ENCODE assay signal across 8 cellular contexts in genomic region chr16:19502395-19503131, GRCh38. TPM values are rescaled to one million over a fixed set of nuclear protein-coding genes. Genes with fewer than 3 reads are reported as not detected.
DNase-seq lines count a peak whose midpoint lies in the region; ATAC-seq and TF ChIP-seq lines count a peak whose summit lies in the region.

No MANE protein-coding gene starts in this region.

- H3K36me3 Mint-ChIP-seq in activated CD4-positive, alpha-beta memory T cell treated with anti-CD3 and anti-CD28 coated beads, Interleukin-2, amount 10 ng/mL, durations not matched to agents 7 days and 5 days (ENCODE audit: low read depth), result peaks cover 65% of the 10 kb centered on the region
- peaks cover 57% of the 10 kb centered on the region for H3K36me3 Mint-ChIP-seq in effector memory CD8-positive, alpha-beta T cell (ENCODE audit: insufficient read depth)
- H3K36me3 Mint-ChIP-seq in stimulated activated effector memory CD8-positive, alpha-beta T cell treated with anti-CD3 and anti-CD28 coated beads, Interleukin-12 subunit alpha, Interleukin-12 subunit beta, amount 100 ng/mL, for 72 hours, result peaks cover 86% of the 10 kb centered on the region

- no peaks in the 10 kb centered on the region for H3K27me3 Mint-ChIP-seq in activated CD4-positive, alpha-beta memory T cell treated with anti-CD3 and anti-CD28 coated beads, Interleukin-2, amount 10 ng/mL, durations not matched to agents 7 days and 5 days
- H3K27me3 Mint-ChIP-seq in effector memory CD8-positive, alpha-beta T cell, result no peaks in the 10 kb centered on the region

- no peaks in the 10 kb centered on the region for H3K4me1 ChIP-seq in mucosa of descending colon (ENCODE audit: low read depth)

- no peak overlapping the region for H3K4me3 ChIP-seq in mucosa of descending colon

- H3K9me3 ChIP-seq in mucosa of descending colon, result no peaks in the 10 kb centered on the region

- no peak overlapping the region for H3K4me3 Mint-ChIP-seq in activated CD4-positive, alpha-beta memory T cell treated with anti-CD3 and anti-CD28 coated beads, Interleukin-2, amount 10 ng/mL, durations not matched to agents 7 days and 5 days
- H3K4me3 Mint-ChIP-seq in effector memory CD8-positive, alpha-beta T cell, result no peak overlapping the region
- no peak overlapping the region for H3K4me3 Mint-ChIP-seq in stimulated activated effector memory CD8-positive, alpha-beta T cell treated with anti-CD3 and anti-CD28 coated beads, Interleukin-12 subunit alpha, Interleukin-12 subunit beta, amount 100 ng/mL, for 72 hours

- DNase-seq in AML-193 (lab: John Stamatoyannopoulos, UW) (peak; percentile 46 to 49), HCEC 1CT (peak; percentile 65), NCI-H82 treated with DMSO at 0.1 percent for 48 hours (lab: John Stamatoyannopoulos, UW; ENCODE audit: unreplicated experiment) (peak; percentile 14), mucosa of descending colon (peak in 2 of 3 donors; percentile 50 to 87)
- DNase-seq in activated CD4-positive, alpha-beta memory T cell treated with anti-CD3 and anti-CD28 coated beads, Interleukin-2, amount 10 ng/mL, durations not matched to agents 7 days and 5 days, result peak; percentile 75
- peak; percentile 46 to 53 (median 46) for DNase-seq in effector memory CD8-positive, alpha-beta T cell
- DNase-seq in stimulated activated effector memory CD8-positive, alpha-beta T cell treated with anti-CD3 and anti-CD28 coated beads, Interleukin-12 subunit alpha, Interleukin-12 subunit beta, amount 100 ng/mL, for 72 hours (ENCODE audit: low spot score in 2 of 2), result peak; percentile 25 to 70

- peaks cover 22% of the 10 kb centered on the region for H3K4me1 Mint-ChIP-seq in activated CD4-positive, alpha-beta memory T cell treated with anti-CD3 and anti-CD28 coated beads, Interleukin-2, amount 10 ng/mL, durations not matched to agents 7 days and 5 days
- H3K4me1 Mint-ChIP-seq in effector memory CD8-positive, alpha-beta T cell (ENCODE audit: low read depth in 2 of 2), result peaks cover 0 to 2% of the 10 kb centered on the region in 2 donors
- no peaks in the 10 kb centered on the region for H3K4me1 Mint-ChIP-seq in stimulated activated effector memory CD8-positive, alpha-beta T cell treated with anti-CD3 and anti-CD28 coated beads, Interleukin-12 subunit alpha, Interleukin-12 subunit beta, amount 100 ng/mL, for 72 hours

- CTCF ChIA-PET in activated CD4-positive, alpha-beta memory T cell treated with anti-CD3 and anti-CD28 coated beads, Interleukin-2, amount 10 ng/mL, durations not matched to agents 7 days and 5 days (lab: Charles Lee), result interaction anchor here (0.5 to 4.5 kb wide), 29 partner anchors 8 to 730 kb away, joined by 3 to 43 read pairs (median 4); partner anchors contain the start of genes CCP110 and VPS35L

- intact Hi-C loops in mucosa of descending colon (cut with DNase I, micrococcal nuclease), result loop anchor here in 1 of 2 donors (5.0 kb wide), 1 partner anchor 415 kb away; no protein-coding TSS in a partner anchor

- peak; percentile 70 for ATAC-seq in effector memory CD8-positive, alpha-beta T cell (replicated peaks)
- ATAC-seq in mucosa of descending colon (peak; percentile 80), GM21528 (IDR thresholded peaks at IDR 0.05; ENCODE audit: low FRiP score, unreplicated experiment) (no peak)
- ATAC-seq in stimulated activated effector memory CD8-positive, alpha-beta T cell treated with anti-CD3 and anti-CD28 coated beads, Interleukin-12 subunit alpha, Interleukin-12 subunit beta, amount 100 ng/mL, for 72 hours, result peak; percentile 63

- TF ChIP-seq CTCF in mucosa of descending colon (IDR thresholded peaks at IDR 0.05), result peak; percentile 55

- H3K27ac Mint-ChIP-seq in activated CD4-positive, alpha-beta memory T cell treated with anti-CD3 and anti-CD28 coated beads, Interleukin-2, amount 10 ng/mL, durations not matched to agents 7 days and 5 days, result no peak overlapping the region
- no peak overlapping the region for H3K27ac Mint-ChIP-seq in effector memory CD8-positive, alpha-beta T cell
- no peak overlapping the region for H3K27ac Mint-ChIP-seq in stimulated activated effector memory CD8-positive, alpha-beta T cell treated with anti-CD3 and anti-CD28 coated beads, Interleukin-12 subunit alpha, Interleukin-12 subunit beta, amount 100 ng/mL, for 72 hours

- peaks cover 23% of the 10 kb centered on the region for H3K36me3 ChIP-seq in mucosa of descending colon (ENCODE audit: low read depth)

- POLR2A ChIA-PET in activated CD4-positive, alpha-beta memory T cell treated with anti-CD3 and anti-CD28 coated beads, Interleukin-2, amount 10 ng/mL, durations not matched to agents 7 days and 5 days (lab: Charles Lee), result interaction anchor here (0.8 to 2.0 kb wide), 6 partner anchors 8 to 435 kb away, joined by 3 to 8 read pairs (median 4); partner anchors contain the start of genes CCP110, COQ7 and GDE1

- no peaks in the 10 kb centered on the region for H3K9me3 Mint-ChIP-seq in activated CD4-positive, alpha-beta memory T cell treated with anti-CD3 and anti-CD28 coated beads, Interleukin-2, amount 10 ng/mL, durations not matched to agents 7 days and 5 days
- H3K9me3 Mint-ChIP-seq in effector memory CD8-positive, alpha-beta T cell, result no peaks in the 10 kb centered on the region
- no peaks in the 10 kb centered on the region for H3K9me3 Mint-ChIP-seq in stimulated activated effector memory CD8-positive, alpha-beta T cell treated with anti-CD3 and anti-CD28 coated beads, Interleukin-12 subunit alpha, Interleukin-12 subunit beta, amount 100 ng/mL, for 72 hours

RNA-seq across cellular contexts. Expression of gene GDE1, which starts 19.3 kb away (rescaled TPM):
- total RNA-seq in activated CD4-positive, alpha-beta memory T cell treated with anti-CD3 and anti-CD28 coated beads, Interleukin-2, amount 10 ng/mL, durations not matched to agents 7 days and 5 days, result 10 to 100 TPM; 54.6 to 55.4 TPM
- total RNA-seq in mucosa of descending colon, result 100 to 1,000 TPM in 2 of 3 donors, 10 to 100 TPM in 1; 90.5 to 125 (median 106) TPM

RNA-seq across cellular contexts. Expression of gene CCP110, which starts 21.2 kb away (rescaled TPM):
- total RNA-seq in activated CD4-positive, alpha-beta memory T cell treated with anti-CD3 and anti-CD28 coated beads, Interleukin-2, amount 10 ng/mL, durations not matched to agents 7 days and 5 days, result 10 to 100 TPM; 44.7 to 50.9 TPM
- 10 to 100 TPM in 1 of 3 donors, 1 to 10 TPM in 2; 9.0 to 22.5 (median 9.6) TPM for total RNA-seq in mucosa of descending colon

RNA-seq across cellular contexts. Expression of gene VPS35L, which starts 52.9 kb away (rescaled TPM):
- total RNA-seq in activated CD4-positive, alpha-beta memory T cell treated with anti-CD3 and anti-CD28 coated beads, Interleukin-2, amount 10 ng/mL, durations not matched to agents 7 days and 5 days, result 10 to 100 TPM; 48.7 to 55.4 TPM
- total RNA-seq in mucosa of descending colon, result 10 to 100 TPM; 47.2 to 61.7 (median 61.4) TPM

Comparison
In these comparisons a context has a peak if more than half of its experiments do, and no peak if none do; other contexts are left out.
1. DNase-seq: peak in every context shown above with its lines; median percentile 75 in activated CD4-positive, alpha-beta memory T cell treated with anti-CD3 and anti-CD28 coated beads, Interleukin-2, amount 10 ng/mL, durations not matched to agents 7 days and 5 days; 68 in mucosa of descending colon; 65 in HCEC 1CT; 48 in AML-193; 48 in stimulated activated effector memory CD8-positive, alpha-beta T cell treated with anti-CD3 and anti-CD28 coated beads, Interleukin-12 subunit alpha, Interleukin-12 subunit beta, amount 100 ng/mL, for 72 hours; 46 in effector memory CD8-positive, alpha-beta T cell; 14 in NCI-H82 treated with DMSO at 0.1 percent for 48 hours.